ENCODE assay signal across 21 cellular contexts in the genomic region with DNA sequence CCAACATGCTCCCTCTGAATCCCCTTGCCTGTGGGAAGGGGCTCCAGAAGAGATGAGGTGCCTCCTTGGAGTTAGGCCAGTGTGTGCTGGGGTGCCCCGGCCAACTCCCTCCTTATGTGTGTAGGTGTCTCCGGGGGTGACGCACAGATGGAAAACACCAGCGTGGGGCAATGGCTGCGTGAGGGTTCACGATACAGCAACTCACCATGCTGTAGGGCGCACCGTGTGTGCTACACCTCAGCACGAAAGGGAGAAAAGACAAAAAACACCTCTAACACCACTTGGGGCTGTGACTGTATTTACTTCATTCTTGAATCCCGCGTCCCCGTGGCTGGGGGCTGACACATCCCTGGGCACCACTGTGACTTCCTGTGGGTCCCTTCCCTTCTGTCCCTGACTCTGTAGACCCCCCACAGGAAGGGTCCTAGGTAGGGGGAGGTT. TPM values are rescaled to one million over a fixed set of nuclear protein-coding genes. Genes with fewer than 3 reads are reported as not detected.
DNase-seq lines count a peak whose midpoint lies in the region; ATAC-seq and TF ChIP-seq lines count a peak whose summit lies in the region.
"Had no signal": no experiment of that assay in that cellular context is flagged by ENCODE, and none has a peak within 500 bp of the region (broad histone marks: within the 10 kb centered on the region; RNA-seq: fewer than 3 reads in every experiment).

No MANE protein-coding gene starts in this region.

- peaks cover 0 to 6% of the 10 kb centered on the region in 2 donors for H3K36me3 ChIP-seq in mucosa of rectum (ENCODE audit: control insufficient read depth in 2 of 2, insufficient read depth in 2 of 2, low read length in 2 of 2)
- no peaks in the 10 kb centered on the region for H3K36me3 ChIP-seq in upper lobe of left lung
- no peaks in the 10 kb centered on the region for H3K36me3 ChIP-seq in body of pancreas (replicated peaks in 1 of 2; ENCODE audit: insufficient read depth in 1 of 2, low read depth in 2 of 2)
- H3K36me3 ChIP-seq in smooth muscle cell (ENCODE audit: low read depth): no peaks in the 10 kb centered on the region
- H3K36me3 ChIP-seq: upper lobe of right lung had no signal

- H3K27me3 ChIP-seq in mucosa of rectum (ENCODE audit: control insufficient read depth in 2 of 2, insufficient read depth in 2 of 2, low read length in 2 of 2) (no peaks in the 10 kb centered on the region), upper lobe of left lung (no peaks in the 10 kb centered on the region), body of pancreas (no peaks in the 10 kb centered on the region), smooth muscle cell (ENCODE audit: low read depth) (no peaks in the 10 kb centered on the region)
- H3K27me3 ChIP-seq: upper lobe of right lung had no signal

- peak overlapping the region; percentile 91 for H3K27ac ChIP-seq in VCaP
- peak overlapping the region; percentile 97 to 98 for H3K27ac ChIP-seq in mucosa of rectum (ENCODE audit: low read depth in 2 of 2, low read length in 2 of 2)
- H3K27ac ChIP-seq in upper lobe of left lung: peak overlapping the region in 3 of 4 donors; percentile 4 to 85 (median 82)
- peak overlapping the region in 1 of 4 donors; percentile 82 for H3K27ac ChIP-seq in body of pancreas
- H3K27ac ChIP-seq in smooth muscle cell (ENCODE audit: low read depth): no peak overlapping the region

- WGBS in upper lobe of left lung, 2 donors: 90 to 92% methylated on average over 12 of the region's 12 CpGs
- WGBS in body of pancreas, 2 donors: 95 to 96% methylated on average over 12 of the region's 12 CpGs
- 96% methylated on average over 12 of the region's 12 CpGs for WGBS in smooth muscle cell (ENCODE audit: low lambda C conversion rate)

- H3K4me2 ChIP-seq in smooth muscle cell: no peak overlapping the region

- no peak overlapping the region for H2AFZ ChIP-seq in smooth muscle cell (ENCODE audit: low read depth)

- no peak overlapping the region for H3K4me3 ChIP-seq in mucosa of rectum (ENCODE audit: low read length in 2 of 2)
- no peak overlapping the region for H3K4me3 ChIP-seq in upper lobe of left lung
- H3K4me3 ChIP-seq in body of pancreas: no peak overlapping the region
- H3K4me3 ChIP-seq in smooth muscle cell: no peak overlapping the region
- H3K4me3 ChIP-seq: upper lobe of right lung had no signal

- H3K4me1 ChIP-seq in mucosa of rectum (ENCODE audit: control insufficient read depth in 2 of 2, insufficient read depth in 2 of 2, low read length in 2 of 2): peaks cover 16 to 29% of the 10 kb centered on the region in 2 donors
- H3K4me1 ChIP-seq in upper lobe of left lung: peaks cover 24 to 50% (median 29%) of the 10 kb centered on the region in 4 donors
- H3K4me1 ChIP-seq in body of pancreas: peaks cover 41% of the 10 kb centered on the region
- H3K4me1 ChIP-seq in smooth muscle cell (ENCODE audit: low read depth): peaks cover 4% of the 10 kb centered on the region

- H3K9ac ChIP-seq in mucosa of rectum (ENCODE audit: low read depth in 1 of 2, low read length in 2 of 2) (peak overlapping the region in 1 of 2 donors; percentile 82), smooth muscle cell (ENCODE audit: low read depth) (no peak overlapping the region)

- H3K79me2 ChIP-seq in smooth muscle cell (ENCODE audit: low read depth): no peaks in the 10 kb centered on the region

- no peaks in the 10 kb centered on the region for H3K9me3 ChIP-seq in mucosa of rectum (ENCODE audit: control insufficient read depth in 2 of 2, low read length in 2 of 2)
- no peaks in the 10 kb centered on the region for H3K9me3 ChIP-seq in upper lobe of left lung
- no peaks in the 10 kb centered on the region for H3K9me3 ChIP-seq in body of pancreas
- H3K9me3 ChIP-seq in smooth muscle cell (replicated peaks; ENCODE audit: low read depth): no peaks in the 10 kb centered on the region
- H3K9me3 ChIP-seq: upper lobe of right lung had no signal

- TF ChIP-seq POLR2A in upper lobe of left lung (IDR thresholded peaks at IDR 0.05): no peak
- TF ChIP-seq POLR2A in body of pancreas (IDR thresholded peaks at IDR 0.05): no peak

- DNase-seq in activated effector memory CD4-positive, alpha-beta T cell treated with anti-CD3 and anti-CD28 coated beads, Interleukin-2, amount 50 U/mL, for 16 hours: peak; percentile 59
- no peak for DNase-seq in activated effector memory CD4-positive, alpha-beta T cell treated with Interleukin-2 at 50 U/mL for 16 hours
- peak in 1 of 2 donors; percentile 19 for DNase-seq in upper lobe of left lung
- DNase-seq in body of pancreas: no peak
- no peak for DNase-seq in smooth muscle cell (lab: John Stamatoyannopoulos, UW; ENCODE audit: unreplicated experiment)
- DNase-seq: ACHN; activated CD8-positive, alpha-beta T cell treated with anti-CD3 and anti-CD28 coated beads for 36 hours; activated gamma-delta T cell; CD8-positive, alpha-beta memory T cell; central memory CD4-positive, alpha-beta T cell; DMS79 treated with DMSO at 0.1 percent for 48 hours; effector CD8-positive, alpha-beta T cell; mammary epithelial cell; NCI-H146; NCI-H774; stimulated activated CD4-positive, alpha-beta T cell treated with anti-CD3 and anti-CD28 coated beads, Interleukin-15, amount 100 ng/mL, for 24 hours; stimulated activated naive CD4-positive, alpha-beta T cell treated with Interleukin-2 at 50 U/mL for 16 hours had no signal

- ATAC-seq in upper lobe of left lung (ENCODE audit: low FRiP score in 2 of 2) (no peak), body of pancreas (no peak), HG03095 (IDR thresholded peaks at IDR 0.05; ENCODE audit: unreplicated experiment) (no peak)
- ATAC-seq: activated CD8-positive, alpha-beta T cell treated with anti-CD3 and anti-CD28 coated beads for 36 hours had no signal

- TF ChIP-seq EP300 in upper lobe of left lung (IDR thresholded peaks at IDR 0.05): no peak

- no peaks in the 10 kb centered on the region for H3F3A ChIP-seq in smooth muscle cell (ENCODE audit: low read depth)

- TF ChIP-seq CTCF in VCaP (conservative IDR thresholded peaks at IDR 0.05): no peak
- no peak for TF ChIP-seq CTCF in upper lobe of left lung (IDR thresholded peaks at IDR 0.05)
- no peak for TF ChIP-seq CTCF in body of pancreas (IDR thresholded peaks at IDR 0.05)
- TF ChIP-seq CTCF in smooth muscle cell (IDR thresholded peaks at IDR 0.05; ENCODE audit: borderline replicate concordance, insufficient read depth, poor library complexity, severe bottlenecking): no peak

- H4K20me1 ChIP-seq in smooth muscle cell (ENCODE audit: low read depth): no peaks in the 10 kb centered on the region

- intact Hi-C loops in body of pancreas (cut with DNase I): no loop called here

RNA-seq across cellular contexts. Expression of a gene that starts 1.6 kb away (rescaled TPM):
- total RNA-seq in upper lobe of left lung: 10 to 100 TPM in 2 of 6 donors, 1 to 10 TPM in 4; 3.6 to 33.7 (median 7.0) TPM
- total RNA-seq in body of pancreas: 10 to 100 TPM in 1 of 2 donors, 1 to 10 TPM in 1; 3.3 to 12.7 TPM
- 1.3 and 2.2 TPM in 2 replicates for total RNA-seq in smooth muscle cell
- 2.6 and 3.2 TPM in 2 replicates for polyA plus RNA-seq in smooth muscle cell

RNA-seq across cellular contexts. Expression of a gene that starts 22.8 kb away (rescaled TPM):
- total RNA-seq in upper lobe of left lung (10 to 100 TPM; 19.4 to 48.3 (median 28.7) TPM), body of pancreas (10 to 100 TPM; 12.7 to 21.1 TPM), smooth muscle cell (11.5 and 15.2 TPM in 2 replicates)
- 2.5 and 3.0 TPM in 2 replicates for polyA plus RNA-seq in smooth muscle cell
